In the genomic region with DNA sequence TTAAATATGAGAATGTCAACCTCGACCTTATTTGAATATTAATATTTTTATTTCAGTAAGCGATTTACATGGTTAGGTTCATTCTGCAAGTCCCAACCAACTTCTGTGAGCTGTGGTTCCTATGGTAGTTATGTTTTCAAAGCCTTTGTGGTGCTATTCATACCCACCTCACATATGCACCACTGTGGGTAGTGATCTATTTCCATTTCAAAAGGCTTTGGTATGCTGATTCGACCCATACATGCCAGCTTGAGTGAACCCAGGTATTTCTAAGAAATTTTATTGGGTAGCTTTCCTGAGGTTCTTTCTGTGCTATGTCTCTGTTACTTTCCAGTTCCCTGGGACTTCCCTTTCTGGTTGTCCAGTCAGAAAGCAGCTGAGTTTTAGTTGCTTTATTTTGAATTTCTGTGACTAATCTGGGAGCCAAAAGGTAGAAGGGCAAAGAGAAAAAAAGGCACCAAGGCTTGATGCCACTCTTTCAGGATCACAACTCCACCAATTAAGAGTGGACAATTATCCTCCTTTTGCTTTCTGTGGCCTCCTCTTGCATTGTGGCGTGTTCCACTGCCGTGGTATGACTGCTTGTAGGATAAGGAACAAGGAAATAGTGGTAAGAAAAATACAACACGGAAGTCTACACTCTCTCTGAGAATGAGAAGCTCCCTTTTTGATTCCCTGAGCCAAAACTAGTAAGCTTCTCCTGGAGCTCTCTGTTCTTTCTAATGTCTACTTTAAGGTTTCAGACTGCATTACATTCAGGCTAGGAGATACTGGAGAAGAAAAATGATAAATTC, we compare ENCODE assay signal across 16 cellular contexts.
"Had no signal": no experiment of that assay in that cellular context is flagged by ENCODE, and none has a peak within 500 bp of the region (broad histone marks: within the 10 kb centered on the region; RNA-seq: fewer than 3 reads in every experiment).

No MANE protein-coding gene starts in this region.

- H3K27me3 Mint-ChIP-seq: activated T-cell treated with anti-CD3 and anti-CD28 coated beads, Interleukin-2, amount 50 U/mL, for 24 hours had no signal

- H3K4me1 ChIP-seq: body of pancreas, heart left ventricle, lower lobe of right lung had no signal

- H3K36me3 ChIP-seq: heart left ventricle, lower lobe of right lung had no signal

- DNase-seq: activated CD4-positive, alpha-beta T cell treated with anti-CD3 and anti-CD28 coated beads for 48 hours; activated CD4-positive, CD25-positive, alpha-beta regulatory T cell; activated CD8-positive, alpha-beta T cell treated with anti-CD3 and anti-CD28 coated beads, Interleukin-2, amount 10 ng/mL, durations not matched to agents 7 days and 5 days; activated naive CD4-positive, alpha-beta T cell treated with anti-CD3 and anti-CD28 coated beads for 36 hours; activated T-cell treated with anti-CD3 and anti-CD28 coated beads, Interleukin-2, amount 50 U/mL, for 24 hours; body of pancreas; erythroblast; heart left ventricle; lower lobe of right lung; occipital lobe; stimulated activated CD4-positive, alpha-beta T cell treated with anti-CD3 and anti-CD28 coated beads, Interleukin-12 subunit alpha, Interleukin-12 subunit beta, amount 100 ng/mL, for 4 hours; stimulated activated CD4-positive, alpha-beta T cell treated with anti-CD3 and anti-CD28 coated beads, Interleukin-1b, Interleukin-23, amount 100 ng/mL, for 48 hours; stimulated activated CD8-positive, alpha-beta memory T cell treated with anti-CD3 and anti-CD28 coated beads, Interleukin-4, amount 100 ng/mL, for 48 hours; stimulated activated naive CD4-positive, alpha-beta T cell had no signal

- H3K27ac ChIP-seq: body of pancreas, heart left ventricle, lower lobe of right lung had no signal

- ATAC-seq: activated CD8-positive, alpha-beta T cell treated with anti-CD3 and anti-CD28 coated beads, Interleukin-2, amount 10 ng/mL, durations not matched to agents 7 days and 5 days; body of pancreas; heart left ventricle; lower lobe of right lung had no signal

- H3K27ac Mint-ChIP-seq: activated CD8-positive, alpha-beta T cell treated with anti-CD3 and anti-CD28 coated beads, Interleukin-2, amount 10 ng/mL, durations not matched to agents 7 days and 5 days; activated naive CD4-positive, alpha-beta T cell treated with anti-CD3 and anti-CD28 coated beads for 36 hours; activated T-cell treated with anti-CD3 and anti-CD28 coated beads, Interleukin-2, amount 50 U/mL, for 24 hours; activated T-helper 2 cell treated with anti-CD3 and anti-CD28 coated beads, Interferon-gamma antibody, Interleukin-2, Interleukin-4, amounts not matched to agents 10 μg/mL and 5 μg/mL and 100 μg/mL, durations not matched to agents 14 hours and 24 hours and 36 hours; nephron had no signal

- H3K4me1 Mint-ChIP-seq: nephron had no signal

- H3K4me3 Mint-ChIP-seq: activated CD8-positive, alpha-beta T cell treated with anti-CD3 and anti-CD28 coated beads, Interleukin-2, amount 10 ng/mL, durations not matched to agents 7 days and 5 days; activated naive CD4-positive, alpha-beta T cell treated with anti-CD3 and anti-CD28 coated beads for 36 hours; activated T-cell treated with anti-CD3 and anti-CD28 coated beads, Interleukin-2, amount 50 U/mL, for 24 hours; nephron had no signal

- H3K4me3 ChIP-seq: body of pancreas, heart left ventricle, lower lobe of right lung had no signal

- H3K9me3 Mint-ChIP-seq: nephron had no signal

- H3K27me3 ChIP-seq: body of pancreas, heart left ventricle had no signal
